In the genomic region with DNA sequence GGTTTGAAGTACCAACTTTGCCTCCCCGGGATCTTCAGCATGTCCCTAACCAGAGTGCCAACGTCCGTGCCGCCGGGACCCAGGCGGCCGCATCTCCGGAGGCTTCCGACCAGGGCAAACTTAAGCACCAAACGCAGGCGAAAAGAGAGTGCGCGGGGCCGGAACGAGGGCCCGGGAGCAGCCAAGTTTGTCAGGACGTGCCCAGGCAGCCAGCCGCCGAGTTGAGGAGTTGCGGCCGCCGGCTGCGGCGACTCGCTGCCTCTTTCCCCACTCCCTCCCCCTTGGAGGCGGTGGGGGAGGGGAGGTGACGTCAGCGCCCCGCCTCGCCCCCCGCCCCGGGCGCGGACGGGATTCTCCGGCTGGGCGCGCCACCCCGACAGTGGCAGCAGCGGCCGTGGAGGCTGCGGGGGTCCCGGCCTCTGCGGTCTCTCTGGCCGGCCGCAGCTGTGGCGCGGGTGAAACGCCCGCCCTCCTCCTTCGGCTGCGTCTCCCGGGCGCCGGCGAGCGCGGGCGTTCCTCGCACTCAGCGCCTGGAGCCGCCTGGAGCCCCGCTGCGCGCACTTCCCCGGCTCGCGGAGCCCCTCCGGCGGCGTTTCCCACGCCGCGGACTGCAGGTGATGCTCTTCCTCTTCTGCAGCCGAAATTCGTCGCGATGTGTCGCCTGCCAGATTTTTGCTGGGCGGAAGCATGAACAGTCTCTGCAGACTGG, we compare ENCODE assay signal across 1 cellular context.
TF ChIP-seq lines count a peak whose summit lies in the region.

No MANE protein-coding gene starts in this region.

TF ChIP-seq in K562, 482 proteins besides CTCF, POLR2A, EP300 and RAD21 (continued from another document and continues in another):
- TF ChIP-seq, protein P1, sequence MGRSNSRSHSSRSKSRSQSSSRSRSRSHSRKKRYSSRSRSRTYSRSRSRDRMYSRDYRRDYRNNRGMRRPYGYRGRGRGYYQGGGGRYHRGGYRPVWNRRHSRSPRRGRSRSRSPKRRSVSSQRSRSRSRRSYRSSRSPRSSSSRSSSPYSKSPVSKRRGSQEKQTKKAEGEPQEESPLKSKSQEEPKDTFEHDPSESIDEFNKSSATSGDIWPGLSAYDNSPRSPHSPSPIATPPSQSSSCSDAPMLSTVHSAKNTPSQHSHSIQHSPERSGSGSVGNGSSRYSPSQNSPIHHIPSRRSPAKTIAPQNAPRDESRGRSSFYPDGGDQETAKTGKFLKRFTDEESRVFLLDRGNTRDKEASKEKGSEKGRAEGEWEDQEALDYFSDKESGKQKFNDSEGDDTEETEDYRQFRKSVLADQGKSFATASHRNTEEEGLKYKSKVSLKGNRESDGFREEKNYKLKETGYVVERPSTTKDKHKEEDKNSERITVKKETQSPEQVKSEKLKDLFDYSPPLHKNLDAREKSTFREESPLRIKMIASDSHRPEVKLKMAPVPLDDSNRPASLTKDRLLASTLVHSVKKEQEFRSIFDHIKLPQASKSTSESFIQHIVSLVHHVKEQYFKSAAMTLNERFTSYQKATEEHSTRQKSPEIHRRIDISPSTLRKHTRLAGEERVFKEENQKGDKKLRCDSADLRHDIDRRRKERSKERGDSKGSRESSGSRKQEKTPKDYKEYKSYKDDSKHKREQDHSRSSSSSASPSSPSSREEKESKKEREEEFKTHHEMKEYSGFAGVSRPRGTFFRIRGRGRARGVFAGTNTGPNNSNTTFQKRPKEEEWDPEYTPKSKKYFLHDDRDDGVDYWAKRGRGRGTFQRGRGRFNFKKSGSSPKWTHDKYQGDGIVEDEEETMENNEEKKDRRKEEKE (IDR thresholded peaks at IDR 0.05; ENCODE audit: borderline replicate concordance in 1 of 2, control insufficient read depth in 1 of 2, low read depth in 2 of 2, low read length in 1 of 2): no peak
- TF ChIP-seq, protein P2, sequence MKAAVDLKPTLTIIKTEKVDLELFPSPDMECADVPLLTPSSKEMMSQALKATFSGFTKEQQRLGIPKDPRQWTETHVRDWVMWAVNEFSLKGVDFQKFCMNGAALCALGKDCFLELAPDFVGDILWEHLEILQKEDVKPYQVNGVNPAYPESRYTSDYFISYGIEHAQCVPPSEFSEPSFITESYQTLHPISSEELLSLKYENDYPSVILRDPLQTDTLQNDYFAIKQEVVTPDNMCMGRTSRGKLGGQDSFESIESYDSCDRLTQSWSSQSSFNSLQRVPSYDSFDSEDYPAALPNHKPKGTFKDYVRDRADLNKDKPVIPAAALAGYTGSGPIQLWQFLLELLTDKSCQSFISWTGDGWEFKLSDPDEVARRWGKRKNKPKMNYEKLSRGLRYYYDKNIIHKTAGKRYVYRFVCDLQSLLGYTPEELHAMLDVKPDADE (conservative IDR thresholded peaks at IDR 0.05; ENCODE audit: control insufficient read depth, low read depth, low read length): peak; percentile 25; the same call in 1 of the 2 replicates
- TF ChIP-seq EWSR1 (IDR thresholded peaks at IDR 0.05; ENCODE audit: borderline replicate concordance, low read depth, partially characterized antibody) (no peak), ZFPM2 (CRISPR knock-in tag; IDR thresholded peaks at IDR 0.05) (no peak), PTBP1 (IDR thresholded peaks at IDR 0.05; ENCODE audit: low read depth, low read length) (no peak), CHD2 (IDR thresholded peaks at IDR 0.05; ENCODE audit: low read depth, low read length) (peak; percentile 55; the same call in 1 of the 2 replicates), RBFOX2 (IDR thresholded peaks at IDR 0.05; ENCODE audit: low read depth, low read length) (peak; percentile 59), MAFK (IDR thresholded peaks at IDR 0.05; ENCODE audit: low read length) (no peak), CREBBP (IDR thresholded peaks at IDR 0.05; ENCODE audit: low read depth, low read length) (no peak), ZNF384 (IDR thresholded peaks at IDR 0.05; ENCODE audit: low read depth, low read length) (no peak), KAT8 (IDR thresholded peaks at IDR 0.05; ENCODE audit: low read depth) (no peak), RBM22 (IDR thresholded peaks at IDR 0.05; ENCODE audit: low read depth, low read length, poor library complexity, severe bottlenecking) (no peak), PRPF4 (IDR thresholded peaks at IDR 0.05; ENCODE audit: insufficient read depth, low read depth, low read length, poor library complexity, severe bottlenecking) (no peak), CBX8 (IDR thresholded peaks at IDR 0.05; ENCODE audit: borderline replicate concordance, extremely low read depth, low read depth, low read length, poor library complexity, severe bottlenecking) (no peak), DIDO1 (tag; IDR thresholded peaks at IDR 0.05; ENCODE audit: low read depth) (no peak), L3MBTL2 (IDR thresholded peaks at IDR 0.05) (peak; percentile 77), BCL6 (CRISPR knock-in tag; IDR thresholded peaks at IDR 0.05) (no peak), BRD9 (IDR thresholded peaks at IDR 0.05; ENCODE audit: low read depth, partially characterized antibody) (no peak), HNRNPUL1 (IDR thresholded peaks at IDR 0.05; ENCODE audit: low read length) (no peak), KDM1A (IDR thresholded peaks at IDR 0.05) (no peak), YBX1 (IDR thresholded peaks at IDR 0.05) (no peak), PHF21A (IDR thresholded peaks at IDR 0.05; ENCODE audit: borderline replicate concordance, low read depth) (0 out of 2 replicates have a peak, but pooled peaks have one; percentile 36), NONO (IDR thresholded peaks at IDR 0.05; ENCODE audit: low read depth in 2 of 2, low read length in 1 of 2) (peak in 1 of 2 experiments; percentile 55; a peak in 1 of 4 replicates), NBN (IDR thresholded peaks at IDR 0.05; ENCODE audit: low read depth) (no peak), TRIM28 (IDR thresholded peaks at IDR 0.05) (no peak), RB1 (IDR thresholded peaks at IDR 0.05; ENCODE audit: low read depth) (peak; percentile 48; the same call in 1 of the 2 replicates), KLF1 (tag; IDR thresholded peaks at IDR 0.05) (0 out of 2 replicates have a peak, but pooled peaks have one; percentile 38), PRMT5 (CRISPR knock-in tag; IDR thresholded peaks at IDR 0.05) (no peak), KDM4B (IDR thresholded peaks at IDR 0.05; ENCODE audit: borderline replicate concordance in 2 of 2, low read depth in 1 of 2) (no peak), HDAC2 (IDR thresholded peaks at IDR 0.05) (no peak), SLC30A9 (CRISPR knock-in tag; IDR thresholded peaks at IDR 0.05) (no peak), MECOM (CRISPR knock-in tag; IDR thresholded peaks at IDR 0.05) (no peak), TSC22D4 (tag; IDR thresholded peaks at IDR 0.05) (no peak), ELF2 (CRISPR knock-in tag; IDR thresholded peaks at IDR 0.05) (no peak), FUS (optimal IDR thresholded peaks at IDR 0.05; ENCODE audit: low read depth, low read length) (peak; percentile 28), ZZZ3 (IDR thresholded peaks at IDR 0.05) (no peak)
- TF ChIP-seq, protein P3, sequence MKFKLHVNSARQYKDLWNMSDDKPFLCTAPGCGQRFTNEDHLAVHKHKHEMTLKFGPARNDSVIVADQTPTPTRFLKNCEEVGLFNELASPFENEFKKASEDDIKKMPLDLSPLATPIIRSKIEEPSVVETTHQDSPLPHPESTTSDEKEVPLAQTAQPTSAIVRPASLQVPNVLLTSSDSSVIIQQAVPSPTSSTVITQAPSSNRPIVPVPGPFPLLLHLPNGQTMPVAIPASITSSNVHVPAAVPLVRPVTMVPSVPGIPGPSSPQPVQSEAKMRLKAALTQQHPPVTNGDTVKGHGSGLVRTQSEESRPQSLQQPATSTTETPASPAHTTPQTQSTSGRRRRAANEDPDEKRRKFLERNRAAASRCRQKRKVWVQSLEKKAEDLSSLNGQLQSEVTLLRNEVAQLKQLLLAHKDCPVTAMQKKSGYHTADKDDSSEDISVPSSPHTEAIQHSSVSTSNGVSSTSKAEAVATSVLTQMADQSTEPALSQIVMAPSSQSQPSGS (CRISPR knock-in tag; IDR thresholded peaks at IDR 0.05): peak; percentile 96
- TF ChIP-seq, protein P4, sequence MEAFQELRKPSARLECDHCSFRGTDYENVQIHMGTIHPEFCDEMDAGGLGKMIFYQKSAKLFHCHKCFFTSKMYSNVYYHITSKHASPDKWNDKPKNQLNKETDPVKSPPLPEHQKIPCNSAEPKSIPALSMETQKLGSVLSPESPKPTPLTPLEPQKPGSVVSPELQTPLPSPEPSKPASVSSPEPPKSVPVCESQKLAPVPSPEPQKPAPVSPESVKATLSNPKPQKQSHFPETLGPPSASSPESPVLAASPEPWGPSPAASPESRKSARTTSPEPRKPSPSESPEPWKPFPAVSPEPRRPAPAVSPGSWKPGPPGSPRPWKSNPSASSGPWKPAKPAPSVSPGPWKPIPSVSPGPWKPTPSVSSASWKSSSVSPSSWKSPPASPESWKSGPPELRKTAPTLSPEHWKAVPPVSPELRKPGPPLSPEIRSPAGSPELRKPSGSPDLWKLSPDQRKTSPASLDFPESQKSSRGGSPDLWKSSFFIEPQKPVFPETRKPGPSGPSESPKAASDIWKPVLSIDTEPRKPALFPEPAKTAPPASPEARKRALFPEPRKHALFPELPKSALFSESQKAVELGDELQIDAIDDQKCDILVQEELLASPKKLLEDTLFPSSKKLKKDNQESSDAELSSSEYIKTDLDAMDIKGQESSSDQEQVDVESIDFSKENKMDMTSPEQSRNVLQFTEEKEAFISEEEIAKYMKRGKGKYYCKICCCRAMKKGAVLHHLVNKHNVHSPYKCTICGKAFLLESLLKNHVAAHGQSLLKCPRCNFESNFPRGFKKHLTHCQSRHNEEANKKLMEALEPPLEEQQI (IDR thresholded peaks at IDR 0.05): no peak
- TF ChIP-seq, protein P5, sequence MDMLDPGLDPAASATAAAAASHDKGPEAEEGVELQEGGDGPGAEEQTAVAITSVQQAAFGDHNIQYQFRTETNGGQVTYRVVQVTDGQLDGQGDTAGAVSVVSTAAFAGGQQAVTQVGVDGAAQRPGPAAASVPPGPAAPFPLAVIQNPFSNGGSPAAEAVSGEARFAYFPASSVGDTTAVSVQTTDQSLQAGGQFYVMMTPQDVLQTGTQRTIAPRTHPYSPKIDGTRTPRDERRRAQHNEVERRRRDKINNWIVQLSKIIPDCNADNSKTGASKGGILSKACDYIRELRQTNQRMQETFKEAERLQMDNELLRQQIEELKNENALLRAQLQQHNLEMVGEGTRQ (CRISPR knock-in tag; IDR thresholded peaks at IDR 0.05): no peak
- TF ChIP-seq, protein P6, sequence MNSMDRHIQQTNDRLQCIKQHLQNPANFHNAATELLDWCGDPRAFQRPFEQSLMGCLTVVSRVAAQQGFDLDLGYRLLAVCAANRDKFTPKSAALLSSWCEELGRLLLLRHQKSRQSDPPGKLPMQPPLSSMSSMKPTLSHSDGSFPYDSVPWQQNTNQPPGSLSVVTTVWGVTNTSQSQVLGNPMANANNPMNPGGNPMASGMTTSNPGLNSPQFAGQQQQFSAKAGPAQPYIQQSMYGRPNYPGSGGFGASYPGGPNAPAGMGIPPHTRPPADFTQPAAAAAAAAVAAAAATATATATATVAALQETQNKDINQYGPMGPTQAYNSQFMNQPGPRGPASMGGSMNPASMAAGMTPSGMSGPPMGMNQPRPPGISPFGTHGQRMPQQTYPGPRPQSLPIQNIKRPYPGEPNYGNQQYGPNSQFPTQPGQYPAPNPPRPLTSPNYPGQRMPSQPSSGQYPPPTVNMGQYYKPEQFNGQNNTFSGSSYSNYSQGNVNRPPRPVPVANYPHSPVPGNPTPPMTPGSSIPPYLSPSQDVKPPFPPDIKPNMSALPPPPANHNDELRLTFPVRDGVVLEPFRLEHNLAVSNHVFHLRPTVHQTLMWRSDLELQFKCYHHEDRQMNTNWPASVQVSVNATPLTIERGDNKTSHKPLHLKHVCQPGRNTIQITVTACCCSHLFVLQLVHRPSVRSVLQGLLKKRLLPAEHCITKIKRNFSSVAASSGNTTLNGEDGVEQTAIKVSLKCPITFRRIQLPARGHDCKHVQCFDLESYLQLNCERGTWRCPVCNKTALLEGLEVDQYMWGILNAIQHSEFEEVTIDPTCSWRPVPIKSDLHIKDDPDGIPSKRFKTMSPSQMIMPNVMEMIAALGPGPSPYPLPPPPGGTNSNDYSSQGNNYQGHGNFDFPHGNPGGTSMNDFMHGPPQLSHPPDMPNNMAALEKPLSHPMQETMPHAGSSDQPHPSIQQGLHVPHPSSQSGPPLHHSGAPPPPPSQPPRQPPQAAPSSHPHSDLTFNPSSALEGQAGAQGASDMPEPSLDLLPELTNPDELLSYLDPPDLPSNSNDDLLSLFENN (IDR thresholded peaks at IDR 0.05; ENCODE audit: low read depth in 2 of 2, low read length in 2 of 2): no peak
- TF ChIP-seq, protein P7, sequence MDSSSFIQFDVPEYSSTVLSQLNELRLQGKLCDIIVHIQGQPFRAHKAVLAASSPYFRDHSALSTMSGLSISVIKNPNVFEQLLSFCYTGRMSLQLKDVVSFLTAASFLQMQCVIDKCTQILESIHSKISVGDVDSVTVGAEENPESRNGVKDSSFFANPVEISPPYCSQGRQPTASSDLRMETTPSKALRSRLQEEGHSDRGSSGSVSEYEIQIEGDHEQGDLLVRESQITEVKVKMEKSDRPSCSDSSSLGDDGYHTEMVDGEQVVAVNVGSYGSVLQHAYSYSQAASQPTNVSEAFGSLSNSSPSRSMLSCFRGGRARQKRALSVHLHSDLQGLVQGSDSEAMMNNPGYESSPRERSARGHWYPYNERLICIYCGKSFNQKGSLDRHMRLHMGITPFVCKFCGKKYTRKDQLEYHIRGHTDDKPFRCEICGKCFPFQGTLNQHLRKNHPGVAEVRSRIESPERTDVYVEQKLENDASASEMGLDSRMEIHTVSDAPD (CRISPR knock-in tag; IDR thresholded peaks at IDR 0.05): no peak
